In genomic region chr21:41417505-41417904, GRCh38 we compare ENCODE assay signal across 1 cellular context. TPM values are rescaled to one million over a fixed set of nuclear protein-coding genes. Genes with fewer than 3 reads are reported as not detected.
"Had no signal": no experiment of that assay in that cellular context is flagged by ENCODE, and none has a peak within 500 bp of the region (broad histone marks: within the 10 kb centered on the region; RNA-seq: fewer than 3 reads in every experiment).

No MANE protein-coding gene starts in this region.

RNA-seq across cellular contexts. Expression of gene MX2, which starts 55.7 kb away (rescaled TPM):
- total RNA-seq: SJSA1 had no signal
